28 cellular contexts compared by ENCODE assay signal in the genomic region with DNA sequence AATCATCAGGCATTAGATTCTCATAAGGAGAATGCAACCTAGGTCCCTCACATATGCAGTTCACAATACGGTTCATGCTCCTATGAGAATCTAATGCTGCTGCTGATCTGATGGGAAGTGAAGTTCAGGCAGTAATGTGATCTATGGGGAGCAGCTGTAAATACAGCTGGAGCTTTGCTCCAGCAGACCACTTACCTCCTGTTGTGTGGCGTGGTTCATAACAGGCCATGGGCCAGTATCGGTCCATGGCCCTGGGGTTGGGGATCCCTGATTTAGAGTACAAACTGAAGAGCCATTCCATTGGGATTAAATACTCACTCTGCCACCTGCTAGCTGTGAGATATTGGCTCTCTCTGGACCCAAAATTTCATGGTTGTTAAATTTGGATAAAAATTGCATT.
DNase-seq lines count a peak whose midpoint lies in the region; ATAC-seq, FAIRE-seq and TF ChIP-seq lines count a peak whose summit lies in the region.
"Had no signal": no experiment of that assay in that cellular context is flagged by ENCODE, and none has a peak within 500 bp of the region (broad histone marks: within the 10 kb centered on the region; RNA-seq: fewer than 3 reads in every experiment).

No MANE protein-coding gene starts in this region.

- H3K4me1 ChIP-seq in SJCRH30 (peaks cover 38% of the 10 kb centered on the region), HepG2 (ENCODE audit: insufficient read depth, low read length) (no peaks in the 10 kb centered on the region)
- H3K4me1 ChIP-seq: A549; BE2C; BLaER1; BLaER1 treated with 17β-estradiol and CSF1 and Interleukin-3, amounts not matched to agents 10 nM and 100 nM; Caco-2 had no signal

- CTCF ChIA-PET in HepG2 (lab: Yijun Ruan, JAX; ENCODE audit: low intra/inter-chr PET ratio, low total read pairs), result no interaction called here

- intact Hi-C loops in HepG2 (cut with micrococcal nuclease; ENCODE audit: unreplicated experiment), result no loop called here

- DNase-seq in SJCRH30 (peak; percentile 71 to 88), HepG2 (ENCODE audit: low spot score) (no peak)
- DNase-seq: 8988T; ACHN; AML-193; BE2C; C1 segment of cervical spinal cord; Caco-2; Calu3; CD4-positive, alpha-beta memory T cell; CD4-positive, alpha-beta T cell; CD4-positive, CD25-positive, alpha-beta regulatory T cell; CD8-positive, alpha-beta memory T cell; CD8-positive, alpha-beta T cell; COR-L47; DMS 273 treated with DMSO at 0.1 percent for 48 hours; DMS153; DMS53; DMS79; DMS79 treated with DMSO at 0.1 percent for 48 hours; DND-41; EL had no signal

- H3K27me3 ChIP-seq in SJCRH30 (no peaks in the 10 kb centered on the region), HepG2 (ENCODE audit: control insufficient read depth in 1 of 2, insufficient read depth in 2 of 2, low read length in 2 of 2) (no peaks in the 10 kb centered on the region)
- H3K27me3 ChIP-seq: BE2C; BLaER1; BLaER1 treated with 17β-estradiol and CSF1 and Interleukin-3, amounts not matched to agents 10 nM and 100 nM had no signal

- 20% methylated on average over 2 of the region's 3 CpGs for WGBS in HepG2 (ENCODE audit: low lambda C conversion rate)

- H3K9ac ChIP-seq in HepG2 (ENCODE audit: insufficient read depth, low read depth, low read length), result no peak overlapping the region
- H3K9ac ChIP-seq: BLaER1; BLaER1 treated with 17β-estradiol and CSF1 and Interleukin-3, amounts not matched to agents 10 nM and 100 nM had no signal

- TF ChIP-seq POLR2A in HepG2 (IDR thresholded peaks at IDR 0.05; ENCODE audit: insufficient read depth in 1 of 2, low read depth in 2 of 2, low read length in 2 of 2), result no peak

- FAIRE-seq in HepG2 (lab: Jason Lieb, UNC), result no peak
- FAIRE-seq: A204.1, A549 had no signal

- no peak overlapping the region for H3K4me2 ChIP-seq in HepG2 (ENCODE audit: low read depth, low read length)
- H3K4me2 ChIP-seq: A549; BLaER1; BLaER1 treated with 17β-estradiol and CSF1 and Interleukin-3, amounts not matched to agents 10 nM and 100 nM had no signal

- no peak for ATAC-seq in HepG2
- ATAC-seq: A549; CD8-positive, alpha-beta T cell had no signal

- H3K4me3 ChIP-seq in SJCRH30 (no peak overlapping the region), HepG2 (replicated peaks in 1 of 3; ENCODE audit: insufficient read depth in 1 of 3, low read depth in 2 of 3, low read length in 3 of 3) (no peak overlapping the region)
- H3K4me3 ChIP-seq: A549; BLaER1; BLaER1 treated with 17β-estradiol and CSF1 and Interleukin-3, amounts not matched to agents 10 nM and 100 nM had no signal

- peak overlapping the region; percentile 53 for H3K27ac ChIP-seq in SJCRH30
- no peak overlapping the region for H3K27ac ChIP-seq in HepG2 (ENCODE audit: extremely low read length, insufficient read depth, low read length)
- H3K27ac ChIP-seq: 22Rv1; A549; BLaER1; BLaER1 treated with 17β-estradiol and CSF1 and Interleukin-3, amounts not matched to agents 10 nM and 100 nM; C4-2B had no signal

- H4K20me1 ChIP-seq in HepG2 (ENCODE audit: insufficient read depth, low read length), result no peaks in the 10 kb centered on the region
- H4K20me1 ChIP-seq: BLaER1; BLaER1 treated with 17β-estradiol and CSF1 and Interleukin-3, amounts not matched to agents 10 nM and 100 nM had no signal

- H3K36me3 ChIP-seq in SJCRH30, result no peaks in the 10 kb centered on the region
- H3K36me3 ChIP-seq in HepG2 (replicated peaks in 1 of 2; ENCODE audit: control insufficient read depth in 1 of 2, insufficient read depth in 2 of 2, low read length in 2 of 2), result no peaks in the 10 kb centered on the region
- H3K36me3 ChIP-seq: BE2C; BLaER1; BLaER1 treated with 17β-estradiol and CSF1 and Interleukin-3, amounts not matched to agents 10 nM and 100 nM had no signal

- no TSS peak for BruUV-seq in HepG2 (replicated peaks; lab: Mats Ljungman, UMichigan)

- no peaks in the 10 kb centered on the region for H3K79me2 ChIP-seq in HepG2 (ENCODE audit: insufficient read depth, low read length)

- no peak overlapping the region for H2AFZ ChIP-seq in HepG2 (ENCODE audit: low read length)

- TF ChIP-seq EP300 in HepG2 (IDR thresholded peaks at IDR 0.05; ENCODE audit: low read depth in 2 of 2, low read length in 2 of 2) (no peak), HepG2 (CRISPR knock-in tag; IDR thresholded peaks at IDR 0.05; ENCODE audit: borderline replicate concordance) (no peak)

- TF ChIP-seq RAD21 in HepG2 (CRISPR knock-in tag; IDR thresholded peaks at IDR 0.05), result no peak

- TF ChIP-seq CTCF in HepG2 (CRISPR knock-in tag; IDR thresholded peaks at IDR 0.05), result no peak

- in situ Hi-C loops in HepG2 (cut with HindIII; ENCODE audit: extremely low pct_ligation_motif_present, low pct_unique_long_range_greater_than_20kb), result no loop called here

- H3K9me3 ChIP-seq in SJCRH30 (replicated peaks) (0 out of 2 replicates have a peak, but pooled peaks cover 3% of the 10 kb centered on the region), HepG2 (ENCODE audit: low read length) (no peaks in the 10 kb centered on the region)
- H3K9me3 ChIP-seq: A549, BE2C, BLaER1, Caco-2 had no signal

- POLR2A ChIA-PET in HepG2 (lab: Yijun Ruan, JAX), result no interaction called here

TF ChIP-seq in HepG2, 621 proteins besides CTCF, POLR2A, EP300 and RAD21 (continues in another document):
- TF ChIP-seq MZF1 (CRISPR knock-in tag; IDR thresholded peaks at IDR 0.05; ENCODE audit: borderline replicate concordance) (no peak), PCBP2 (optimal IDR thresholded peaks at IDR 0.05; ENCODE audit: low read depth, low read length, poor library complexity, severe bottlenecking) (no peak), SSRP1 (CRISPR knock-in tag; IDR thresholded peaks at IDR 0.05) (no peak), STAT5B (CRISPR knock-in tag; IDR thresholded peaks at IDR 0.05) (no peak), PHF5A (CRISPR knock-in tag; IDR thresholded peaks at IDR 0.05; ENCODE audit: low read depth, unreplicated experiment) (no peak), NFIC (IDR thresholded peaks at IDR 0.05; ENCODE audit: low read length) (no peak), ZNF143 (CRISPR knock-in tag; IDR thresholded peaks at IDR 0.05) (no peak)
- TF ChIP-seq, protein P1, sequence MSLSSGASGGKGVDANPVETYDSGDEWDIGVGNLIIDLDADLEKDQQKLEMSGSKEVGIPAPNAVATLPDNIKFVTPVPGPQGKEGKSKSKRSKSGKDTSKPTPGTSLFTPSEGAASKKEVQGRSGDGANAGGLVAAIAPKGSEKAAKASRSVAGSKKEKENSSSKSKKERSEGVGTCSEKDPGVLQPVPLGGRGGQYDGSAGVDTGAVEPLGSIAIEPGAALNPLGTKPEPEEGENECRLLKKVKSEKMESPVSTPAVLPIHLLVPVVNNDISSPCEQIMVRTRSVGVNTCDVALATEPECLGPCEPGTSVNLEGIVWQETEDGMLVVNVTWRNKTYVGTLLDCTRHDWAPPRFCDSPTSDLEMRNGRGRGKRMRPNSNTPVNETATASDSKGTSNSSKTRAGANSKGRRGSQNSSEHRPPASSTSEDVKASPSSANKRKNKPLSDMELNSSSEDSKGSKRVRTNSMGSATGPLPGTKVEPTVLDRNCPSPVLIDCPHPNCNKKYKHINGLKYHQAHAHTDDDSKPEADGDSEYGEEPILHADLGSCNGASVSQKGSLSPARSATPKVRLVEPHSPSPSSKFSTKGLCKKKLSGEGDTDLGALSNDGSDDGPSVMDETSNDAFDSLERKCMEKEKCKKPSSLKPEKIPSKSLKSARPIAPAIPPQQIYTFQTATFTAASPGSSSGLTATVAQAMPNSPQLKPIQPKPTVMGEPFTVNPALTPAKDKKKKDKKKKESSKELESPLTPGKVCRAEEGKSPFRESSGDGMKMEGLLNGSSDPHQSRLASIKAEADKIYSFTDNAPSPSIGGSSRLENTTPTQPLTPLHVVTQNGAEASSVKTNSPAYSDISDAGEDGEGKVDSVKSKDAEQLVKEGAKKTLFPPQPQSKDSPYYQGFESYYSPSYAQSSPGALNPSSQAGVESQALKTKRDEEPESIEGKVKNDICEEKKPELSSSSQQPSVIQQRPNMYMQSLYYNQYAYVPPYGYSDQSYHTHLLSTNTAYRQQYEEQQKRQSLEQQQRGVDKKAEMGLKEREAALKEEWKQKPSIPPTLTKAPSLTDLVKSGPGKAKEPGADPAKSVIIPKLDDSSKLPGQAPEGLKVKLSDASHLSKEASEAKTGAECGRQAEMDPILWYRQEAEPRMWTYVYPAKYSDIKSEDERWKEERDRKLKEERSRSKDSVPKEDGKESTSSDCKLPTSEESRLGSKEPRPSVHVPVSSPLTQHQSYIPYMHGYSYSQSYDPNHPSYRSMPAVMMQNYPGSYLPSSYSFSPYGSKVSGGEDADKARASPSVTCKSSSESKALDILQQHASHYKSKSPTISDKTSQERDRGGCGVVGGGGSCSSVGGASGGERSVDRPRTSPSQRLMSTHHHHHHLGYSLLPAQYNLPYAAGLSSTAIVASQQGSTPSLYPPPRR (CRISPR knock-in tag; IDR thresholded peaks at IDR 0.05; ENCODE audit: borderline replicate concordance), result no peak
- TF ChIP-seq, protein P2, sequence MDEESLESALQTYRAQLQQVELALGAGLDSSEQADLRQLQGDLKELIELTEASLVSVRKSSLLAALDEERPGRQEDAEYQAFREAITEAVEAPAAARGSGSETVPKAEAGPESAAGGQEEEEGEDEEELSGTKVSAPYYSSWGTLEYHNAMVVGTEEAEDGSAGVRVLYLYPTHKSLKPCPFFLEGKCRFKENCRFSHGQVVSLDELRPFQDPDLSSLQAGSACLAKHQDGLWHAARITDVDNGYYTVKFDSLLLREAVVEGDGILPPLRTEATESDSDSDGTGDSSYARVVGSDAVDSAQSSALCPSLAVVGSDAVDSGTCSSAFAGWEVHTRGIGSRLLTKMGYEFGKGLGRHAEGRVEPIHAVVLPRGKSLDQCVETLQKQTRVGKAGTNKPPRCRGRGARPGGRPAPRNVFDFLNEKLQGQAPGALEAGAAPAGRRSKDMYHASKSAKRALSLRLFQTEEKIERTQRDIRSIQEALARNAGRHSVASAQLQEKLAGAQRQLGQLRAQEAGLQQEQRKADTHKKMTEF (CRISPR knock-in tag; IDR thresholded peaks at IDR 0.05), result no peak
- TF ChIP-seq, protein P3, sequence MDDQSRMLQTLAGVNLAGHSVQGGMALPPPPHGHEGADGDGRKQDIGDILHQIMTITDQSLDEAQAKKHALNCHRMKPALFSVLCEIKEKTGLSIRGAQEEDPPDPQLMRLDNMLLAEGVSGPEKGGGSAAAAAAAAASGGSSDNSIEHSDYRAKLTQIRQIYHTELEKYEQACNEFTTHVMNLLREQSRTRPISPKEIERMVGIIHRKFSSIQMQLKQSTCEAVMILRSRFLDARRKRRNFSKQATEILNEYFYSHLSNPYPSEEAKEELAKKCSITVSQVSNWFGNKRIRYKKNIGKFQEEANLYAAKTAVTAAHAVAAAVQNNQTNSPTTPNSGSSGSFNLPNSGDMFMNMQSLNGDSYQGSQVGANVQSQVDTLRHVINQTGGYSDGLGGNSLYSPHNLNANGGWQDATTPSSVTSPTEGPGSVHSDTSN (CRISPR knock-in tag; IDR thresholded peaks at IDR 0.05; ENCODE audit: borderline replicate concordance), result no peak
